ENCODE assay signal across 33 cellular contexts in the genomic region with DNA sequence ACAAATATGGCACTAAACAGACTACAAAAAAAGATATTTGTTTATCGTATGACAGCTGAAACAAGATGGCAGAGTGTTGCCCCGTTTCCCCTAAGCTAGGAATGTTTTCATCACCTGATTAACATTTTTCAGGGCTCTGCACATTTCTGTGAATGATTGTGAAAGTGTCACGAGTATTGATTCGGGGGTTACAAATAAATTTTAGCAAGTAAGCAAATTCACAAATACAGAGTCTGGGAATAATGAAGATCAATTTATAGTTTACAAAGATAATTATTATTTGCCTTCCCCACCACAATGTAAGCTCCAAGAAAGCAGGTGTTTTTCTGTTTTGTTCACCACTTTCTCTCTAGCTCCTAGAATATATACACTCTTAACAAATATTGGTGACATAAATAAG.
DNase-seq lines count a peak whose midpoint lies in the region; ATAC-seq, FAIRE-seq and TF ChIP-seq lines count a peak whose summit lies in the region.
"Had no signal": no experiment of that assay in that cellular context is flagged by ENCODE, and none has a peak within 500 bp of the region (broad histone marks: within the 10 kb centered on the region; RNA-seq: fewer than 3 reads in every experiment).

No MANE protein-coding gene starts in this region.

- no TSS peak for BruUV-seq in HepG2 (replicated peaks; lab: Mats Ljungman, UMichigan)
- no TSS peak for BruUV-seq in K562 (replicated peaks; lab: Mats Ljungman, UMichigan)

- CTCF ChIA-PET in HepG2 (lab: Yijun Ruan, JAX; ENCODE audit: low intra/inter-chr PET ratio, low total read pairs), result no interaction called here
- CTCF ChIA-PET in K562 (lab: Yijun Ruan, JAX; ENCODE audit: low intra/inter-chr PET ratio), result no interaction called here

- TF ChIP-seq EP300 in HepG2 (IDR thresholded peaks at IDR 0.05; ENCODE audit: low read depth in 2 of 2, low read length in 2 of 2) (no peak), HepG2 (CRISPR knock-in tag; IDR thresholded peaks at IDR 0.05; ENCODE audit: borderline replicate concordance) (no peak), K562 (IDR thresholded peaks at IDR 0.05; ENCODE audit: low read length) (no peak), esophagus muscularis mucosa (IDR thresholded peaks at IDR 0.05) (no peak)

- no peaks in the 10 kb centered on the region for H3K79me2 ChIP-seq in HepG2 (ENCODE audit: insufficient read depth, low read length)
- H3K79me2 ChIP-seq in K562 (ENCODE audit: control insufficient read depth, insufficient read depth, low read length), result no peaks in the 10 kb centered on the region

- FAIRE-seq in HepG2 (lab: Jason Lieb, UNC) (no peak), K562 (lab: Jason Lieb, UNC) (no peak)
- FAIRE-seq: A204.1, A549, D721Med had no signal

- TF ChIP-seq RAD21 in HepG2 (CRISPR knock-in tag; IDR thresholded peaks at IDR 0.05) (no peak), K562 (CRISPR knock-in tag; conservative IDR thresholded peaks at IDR 0.05 in 1 of 2, IDR thresholded peaks at IDR 0.05 in 1 of 2) (no peak)

- H4K20me1 ChIP-seq in HepG2 (ENCODE audit: insufficient read depth, low read length) (no peaks in the 10 kb centered on the region), K562 (replicated peaks; ENCODE audit: control insufficient read depth, insufficient read depth, low read length) (no peaks in the 10 kb centered on the region)
- H4K20me1 ChIP-seq: BLaER1; BLaER1 treated with 17β-estradiol and CSF1 and Interleukin-3, amounts not matched to agents 10 nM and 100 nM had no signal

- no peaks in the 10 kb centered on the region for H3K9me3 ChIP-seq in HepG2 (ENCODE audit: low read length)
- H3K9me3 ChIP-seq in right lobe of liver, result no peaks in the 10 kb centered on the region
- H3K9me3 ChIP-seq in K562 (replicated peaks; ENCODE audit: control insufficient read depth, insufficient read depth, low read depth, low read length), result no peaks in the 10 kb centered on the region
- H3K9me3 ChIP-seq in esophagus muscularis mucosa, result no peaks in the 10 kb centered on the region
- H3K9me3 ChIP-seq in esophagus squamous epithelium, result no peaks in the 10 kb centered on the region
- H3K9me3 ChIP-seq: A549; BE2C; BLaER1; BLaER1 treated with 17β-estradiol and CSF1 and Interleukin-3, amounts not matched to agents 10 nM and 100 nM; Caco-2 had no signal

- H3K4me1 ChIP-seq in HepG2 (ENCODE audit: insufficient read depth, low read length) (no peaks in the 10 kb centered on the region), right lobe of liver (no peaks in the 10 kb centered on the region), K562 (replicated peaks in 1 of 2; ENCODE audit: control insufficient read depth in 2 of 2, insufficient read depth in 2 of 2, low read length in 2 of 2) (no peaks in the 10 kb centered on the region), esophagus muscularis mucosa (no peaks in the 10 kb centered on the region), esophagus squamous epithelium (no peaks in the 10 kb centered on the region)
- H3K4me1 ChIP-seq: A549, BE2C, Caco-2 had no signal

- POLR2A ChIA-PET in HepG2 (lab: Yijun Ruan, JAX), result no interaction called here
- POLR2A ChIA-PET in K562 (lab: Yijun Ruan, JAX), result interaction anchor here (0.5 kb wide), 1 partner anchor 1320 kb away, joined by 3 read pairs; no protein-coding TSS in a partner anchor

- H3K36me3 ChIP-seq in HepG2 (replicated peaks in 1 of 2; ENCODE audit: control insufficient read depth in 1 of 2, insufficient read depth in 2 of 2, low read length in 2 of 2), result no peaks in the 10 kb centered on the region
- no peaks in the 10 kb centered on the region for H3K36me3 ChIP-seq in right lobe of liver
- H3K36me3 ChIP-seq in K562 (ENCODE audit: control insufficient read depth, insufficient read depth, low read length), result no peaks in the 10 kb centered on the region
- H3K36me3 ChIP-seq in esophagus muscularis mucosa, result no peaks in the 10 kb centered on the region
- no peaks in the 10 kb centered on the region for H3K36me3 ChIP-seq in esophagus squamous epithelium
- H3K36me3 ChIP-seq: BE2C; BLaER1; BLaER1 treated with 17β-estradiol and CSF1 and Interleukin-3, amounts not matched to agents 10 nM and 100 nM had no signal

- 0 out of 5 replicates have a peak, but pooled peaks cover 0 to 9% of the 10 kb centered on the region in 2 experiments for H3K27me3 ChIP-seq in HepG2 (ENCODE audit: control insufficient read depth in 1 of 2, insufficient read depth in 2 of 2, low read length in 2 of 2)
- no peaks in the 10 kb centered on the region for H3K27me3 ChIP-seq in right lobe of liver
- H3K27me3 ChIP-seq in K562 (ENCODE audit: control insufficient read depth in 2 of 2, insufficient read depth in 2 of 2, low read length in 2 of 2), result no peaks in the 10 kb centered on the region
- H3K27me3 ChIP-seq in esophagus muscularis mucosa, result peaks cover 0 to 2% (median 0%) of the 10 kb centered on the region in 4 donors
- H3K27me3 ChIP-seq in esophagus squamous epithelium, result no peaks in the 10 kb centered on the region
- H3K27me3 ChIP-seq: BE2C, BLaER1 had no signal

- H2AFZ ChIP-seq in HepG2 (ENCODE audit: low read length), result no peak overlapping the region
- H2AFZ ChIP-seq in K562 (ENCODE audit: low read depth, low read length), result no peak overlapping the region

- TF ChIP-seq CTCF in HepG2 (CRISPR knock-in tag; IDR thresholded peaks at IDR 0.05) (no peak), right lobe of liver (IDR thresholded peaks at IDR 0.05) (no peak), K562 (IDR thresholded peaks at IDR 0.05 in 2 of 3, conservative IDR thresholded peaks at IDR 0.05 in 1 of 3; ENCODE audit: insufficient read depth in 2 of 3, low read depth in 1 of 3, low read length in 3 of 3) (no peak), esophagus muscularis mucosa (IDR thresholded peaks at IDR 0.05) (no peak), esophagus squamous epithelium (IDR thresholded peaks at IDR 0.05) (no peak)

- no peak for ATAC-seq in HepG2
- no peak for ATAC-seq in right lobe of liver
- ATAC-seq in K562, result no peak
- ATAC-seq in HG03139 (IDR thresholded peaks at IDR 0.05; ENCODE audit: unreplicated experiment), result no peak
- ATAC-seq: A549; CD8-positive, alpha-beta T cell had no signal

- H3K9ac ChIP-seq in HepG2 (ENCODE audit: insufficient read depth, low read depth, low read length) (no peak overlapping the region), K562 (ENCODE audit: insufficient read depth in 1 of 2, low read depth in 2 of 2, low read length in 2 of 2) (no peak overlapping the region)
- H3K9ac ChIP-seq: BLaER1; BLaER1 treated with 17β-estradiol and CSF1 and Interleukin-3, amounts not matched to agents 10 nM and 100 nM had no signal

- TF ChIP-seq POLR2A in HepG2 (IDR thresholded peaks at IDR 0.05; ENCODE audit: insufficient read depth in 1 of 2, low read depth in 2 of 2, low read length in 2 of 2), result no peak
- TF ChIP-seq POLR2A in right lobe of liver (IDR thresholded peaks at IDR 0.05), result no peak
- TF ChIP-seq POLR2A in K562 (conservative IDR thresholded peaks at IDR 0.05), result no peak
- no peak for TF ChIP-seq POLR2A in esophagus muscularis mucosa (IDR thresholded peaks at IDR 0.05; ENCODE audit: low read depth)
- no peak for TF ChIP-seq POLR2A in esophagus squamous epithelium (IDR thresholded peaks at IDR 0.05)

- H3K4me2 ChIP-seq in HepG2 (ENCODE audit: low read depth, low read length) (no peak overlapping the region), K562 (ENCODE audit: insufficient read depth, low read length) (no peak overlapping the region)
- H3K4me2 ChIP-seq: A549; BLaER1; BLaER1 treated with 17β-estradiol and CSF1 and Interleukin-3, amounts not matched to agents 10 nM and 100 nM had no signal

- DNase-seq in HepG2 (ENCODE audit: low spot score) (no peak), right lobe of liver (no peak), K562 (ENCODE audit: extremely low read depth in 1 of 4, low spot score in 3 of 4) (no peak), esophagus muscularis mucosa (ENCODE audit: extremely low spot score) (peak; percentile 57), esophagus squamous epithelium (lab: John Stamatoyannopoulos, UW) (no peak)
- DNase-seq: 8988T; ACHN; AML-193; BE2C; C1 segment of cervical spinal cord; Caco-2; Calu3; CD4-positive, alpha-beta memory T cell; CD4-positive, alpha-beta T cell; CD4-positive, CD25-positive, alpha-beta regulatory T cell; CD8-positive, alpha-beta memory T cell; CD8-positive, alpha-beta T cell; COR-L47; DMS 273 treated with DMSO at 0.1 percent for 48 hours; DMS153; DMS53; DMS79; DMS79 treated with DMSO at 0.1 percent for 48 hours; DND-41; EL had no signal

- 16% methylated on average over 4 of the region's 4 CpGs for WGBS in HepG2 (ENCODE audit: low lambda C conversion rate)
- whole genome bisulfite sequencing in right lobe of liver (ENCODE audit: insufficient coverage, low coverage, low lambda C conversion rate, missing lambda C conversion rate), result 55% methylated on average over 4 of the region's 4 CpGs
- 0% methylated on average over 4 of the region's 4 CpGs for WGBS in K562 (ENCODE audit: insufficient coverage, low coverage, missing lambda C conversion rate)
- 82% methylated on average over 4 of the region's 4 CpGs for WGBS in esophagus muscularis mucosa
- WGBS in esophagus squamous epithelium, 2 donors, result 66 to 69% methylated on average over 4 of the region's 4 CpGs

- intact Hi-C loops in HepG2 (cut with micrococcal nuclease; ENCODE audit: unreplicated experiment) (no loop called here), right lobe of liver (cut with DNase I) (no loop called here), K562 (cut with micrococcal nuclease) (no loop called here), esophagus muscularis mucosa (cut with DNase I) (loop anchor here (10.0 kb wide), 1 partner anchor 56 kb away; no protein-coding TSS in a partner anchor), esophagus squamous epithelium (cut with DNase I) (no loop called here)

- no peaks in the 10 kb centered on the region for H3K9me1 ChIP-seq in K562 (ENCODE audit: control insufficient read depth, insufficient read depth, low read length)

- in situ Hi-C loops in HepG2 (cut with HindIII; ENCODE audit: extremely low pct_ligation_motif_present, low pct_unique_long_range_greater_than_20kb), result no loop called here
- in situ Hi-C loops in K562 (cut with MboI), result no loop called here

- H3K27ac ChIP-seq in HepG2 (ENCODE audit: extremely low read length, insufficient read depth, low read length) (no peak overlapping the region), right lobe of liver (no peak overlapping the region), K562 (ENCODE audit: extremely low read depth, low read depth, low read length) (no peak overlapping the region), esophagus muscularis mucosa (replicated peaks in 1 of 4) (no peak overlapping the region), esophagus squamous epithelium (no peak overlapping the region)
- H3K27ac ChIP-seq: 22Rv1; A549; BLaER1; BLaER1 treated with 17β-estradiol and CSF1 and Interleukin-3, amounts not matched to agents 10 nM and 100 nM; C4-2B had no signal

- no peak overlapping the region for H3K4me3 ChIP-seq in HepG2 (replicated peaks in 1 of 3; ENCODE audit: insufficient read depth in 1 of 3, low read depth in 2 of 3, low read length in 3 of 3)
- H3K4me3 ChIP-seq in right lobe of liver, result no peak overlapping the region
- H3K4me3 ChIP-seq in K562, result no peak overlapping the region
- no peak overlapping the region for H3K4me3 ChIP-seq in esophagus muscularis mucosa
- H3K4me3 ChIP-seq in esophagus squamous epithelium, result no peak overlapping the region
- H3K4me3 ChIP-seq: A549; BLaER1; BLaER1 treated with 17β-estradiol and CSF1 and Interleukin-3, amounts not matched to agents 10 nM and 100 nM had no signal

TF ChIP-seq in K562, 482 proteins besides CTCF, POLR2A, EP300 and RAD21 (continues in another document):
- TF ChIP-seq PRPF4 (IDR thresholded peaks at IDR 0.05; ENCODE audit: insufficient read depth, low read depth, low read length, poor library complexity, severe bottlenecking), result no peak

Comparison
In these comparisons a context has a peak if more than half of its experiments do, and no peak if none do; other contexts are left out.
1. Of the 241 proteins assayed by ChIP-seq in both HepG2 and K562: peak only in HepG2: MAFF and MAFK; only in K562: none; in both: none; in neither: 239.